ENCODE assay signal across 14 cellular contexts in genomic region chr18:68316636-68317035, GRCh38.
DNase-seq lines count a peak whose midpoint lies in the region; ATAC-seq and TF ChIP-seq lines count a peak whose summit lies in the region.
"Had no signal": no experiment of that assay in that cellular context is flagged by ENCODE, and none has a peak within 500 bp of the region (broad histone marks: within the 10 kb centered on the region; RNA-seq: fewer than 3 reads in every experiment).

No MANE protein-coding gene starts in this region.

- H3K4me3 Mint-ChIP-seq in nephron, result peak overlapping the region in 1 of 3 experiments; percentile 45
- no peak overlapping the region for H3K4me3 Mint-ChIP-seq in stimulated activated naive CD8-positive, alpha-beta T cell treated with anti-CD3 and anti-CD28 coated beads, Interleukin-15, amount 100 ng/mL, for 72 hours

- H3K27me3 ChIP-seq in BE2C, result no peaks in the 10 kb centered on the region
- H3K27me3 ChIP-seq: neutrophil had no signal

- no peaks in the 10 kb centered on the region for H3K36me3 Mint-ChIP-seq in nephron (ENCODE audit: low read depth)

- H3K9me3 ChIP-seq in BE2C, result no peaks in the 10 kb centered on the region

- TF ChIP-seq CTCF in BE2C (IDR thresholded peaks at IDR 0.05; ENCODE audit: low read depth, low read length) (no peak), cardiac fibroblast (IDR thresholded peaks at IDR 0.05; ENCODE audit: low read depth, low read length) (no peak), nephron (IDR thresholded peaks at IDR 0.05; ENCODE audit: unreplicated experiment in 3 of 3) (no peak)

- H3K4me1 ChIP-seq in BE2C, result no peaks in the 10 kb centered on the region

- ATAC-seq in GM21737 (IDR thresholded peaks at IDR 0.05; ENCODE audit: unreplicated experiment) (no peak), HG03175 (IDR thresholded peaks at IDR 0.05; ENCODE audit: unreplicated experiment) (no peak)
- no peak for ATAC-seq in stimulated activated naive CD8-positive, alpha-beta T cell treated with anti-CD3 and anti-CD28 coated beads, Interleukin-15, amount 100 ng/mL, for 72 hours

- H3K4me1 Mint-ChIP-seq in nephron, result peaks cover 29% of the 10 kb centered on the region
- H3K4me1 Mint-ChIP-seq in stimulated activated naive CD8-positive, alpha-beta T cell treated with anti-CD3 and anti-CD28 coated beads, Interleukin-15, amount 100 ng/mL, for 72 hours, result no peaks in the 10 kb centered on the region

- no peaks in the 10 kb centered on the region for H3K27me3 Mint-ChIP-seq in nephron (ENCODE audit: low read depth)
- H3K27me3 Mint-ChIP-seq in stimulated activated naive CD8-positive, alpha-beta T cell treated with anti-CD3 and anti-CD28 coated beads, Interleukin-15, amount 100 ng/mL, for 72 hours, result no peaks in the 10 kb centered on the region

- H3K9me3 Mint-ChIP-seq in nephron, result no peaks in the 10 kb centered on the region
- H3K9me3 Mint-ChIP-seq in stimulated activated naive CD8-positive, alpha-beta T cell treated with anti-CD3 and anti-CD28 coated beads, Interleukin-15, amount 100 ng/mL, for 72 hours, result peaks cover 0 to 3% of the 10 kb centered on the region in 2 donors

- peak overlapping the region in 2 of 3 experiments; percentile 32 to 51 for H3K27ac Mint-ChIP-seq in nephron
- H3K27ac Mint-ChIP-seq in stimulated activated naive CD8-positive, alpha-beta T cell treated with anti-CD3 and anti-CD28 coated beads, Interleukin-15, amount 100 ng/mL, for 72 hours, result no peak overlapping the region

- no peak for DNase-seq in BE2C
- peak; percentile 81 for DNase-seq in M059J (ENCODE audit: low read depth)
- DNase-seq in cardiac fibroblast (ENCODE audit: low read depth in 2 of 2), result peak; percentile 24 to 53
- no peak for DNase-seq in stimulated activated naive CD8-positive, alpha-beta T cell treated with anti-CD3 and anti-CD28 coated beads, Interleukin-15, amount 100 ng/mL, for 72 hours
- no peak for DNase-seq in COR-L47 (lab: John Stamatoyannopoulos, UW)
- DNase-seq: anterior cingulate cortex; islet precursor cell; stimulated activated CD4-positive, alpha-beta T cell treated with anti-CD3 and anti-CD28 coated beads, Interleukin-4, amount 100 ng/mL, for 1 hour; substantia nigra; T-helper 9 cell had no signal

- H3K36me3 ChIP-seq in BE2C, result no peaks in the 10 kb centered on the region
- H3K36me3 ChIP-seq: neutrophil had no signal

- H3K4me3 ChIP-seq in BE2C (ENCODE audit: low read depth, low read length), result peak overlapping the region; percentile 30
- H3K4me3 ChIP-seq in cardiac fibroblast (replicated peaks in 1 of 2; ENCODE audit: low read depth in 2 of 2, low read length in 2 of 2), result peak overlapping the region in 1 of 2 donors; percentile 15

Comparison
In these comparisons a context has a peak if more than half of its experiments do, and no peak if none do; other contexts are left out.
1. DNase-seq: peak in M059J (single experiment) and cardiac fibroblast (2 of 2); none in BE2C (single experiment), stimulated activated naive CD8-positive, alpha-beta T cell treated with anti-CD3 and anti-CD28 coated beads, Interleukin-15, amount 100 ng/mL, for 72 hours (0 of 2) and COR-L47 (single experiment).
2. H3K27ac Mint-ChIP-seq: peak in nephron (2 of 3); none in stimulated activated naive CD8-positive, alpha-beta T cell treated with anti-CD3 and anti-CD28 coated beads, Interleukin-15, amount 100 ng/mL, for 72 hours (0 of 2).